In the genomic region with DNA sequence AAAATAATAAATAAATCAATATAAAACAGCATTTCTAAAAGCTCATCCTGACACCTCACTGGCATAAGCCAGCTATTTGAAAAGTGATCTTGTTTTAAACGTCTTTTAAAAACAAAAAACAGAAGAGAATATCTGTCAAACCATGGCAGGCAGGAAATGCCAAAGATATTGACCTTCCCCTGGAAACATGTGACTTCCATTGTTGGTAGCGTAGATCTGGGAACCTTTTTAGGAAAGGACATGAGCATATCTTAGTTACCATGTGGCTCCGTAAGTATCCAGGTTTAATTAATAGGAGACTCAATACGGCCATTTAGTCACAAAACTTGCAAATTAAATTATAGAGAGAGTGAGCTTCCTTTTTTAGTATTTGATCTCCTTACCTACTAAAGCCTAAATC, we compare ENCODE assay signal across 24 cellular contexts.
DNase-seq lines count a peak whose midpoint lies in the region; ATAC-seq, FAIRE-seq and TF ChIP-seq lines count a peak whose summit lies in the region.
"Had no signal": no experiment of that assay in that cellular context is flagged by ENCODE, and none has a peak within 500 bp of the region (broad histone marks: within the 10 kb centered on the region; RNA-seq: fewer than 3 reads in every experiment).

No MANE protein-coding gene starts in this region.

- H3K4me1 Mint-ChIP-seq in astrocyte (ENCODE audit: low read depth, unreplicated experiment) (no peaks in the 10 kb centered on the region), endothelial cell (ENCODE audit: unreplicated experiment) (no peaks in the 10 kb centered on the region)
- H3K4me1 Mint-ChIP-seq: B cell; CD4-positive, CD25-positive, alpha-beta regulatory T cell had no signal

- TF ChIP-seq CTCF in astrocyte (IDR thresholded peaks at IDR 0.05; ENCODE audit: insufficient read depth, low read depth, low read length), result no peak
- no peak for TF ChIP-seq CTCF in endothelial cell (IDR thresholded peaks at IDR 0.05; ENCODE audit: unreplicated experiment)

- H3K4me3 Mint-ChIP-seq in astrocyte (ENCODE audit: unreplicated experiment) (no peak overlapping the region), endothelial cell (ENCODE audit: unreplicated experiment) (no peak overlapping the region)
- H3K4me3 Mint-ChIP-seq: B cell; CD4-positive, CD25-positive, alpha-beta regulatory T cell; CD8-positive, alpha-beta T cell had no signal

- H3K9me3 Mint-ChIP-seq in astrocyte (ENCODE audit: unreplicated experiment) (no peaks in the 10 kb centered on the region), endothelial cell (ENCODE audit: unreplicated experiment) (no peaks in the 10 kb centered on the region)
- H3K9me3 Mint-ChIP-seq: CD4-positive, CD25-positive, alpha-beta regulatory T cell; CD8-positive, alpha-beta T cell had no signal

- H2AFZ ChIP-seq in astrocyte (ENCODE audit: low read depth, low read length), result no peak overlapping the region
- H2AFZ ChIP-seq: GM23248 had no signal

- H3K27ac ChIP-seq in astrocyte (ENCODE audit: low read depth, low read length), result no peak overlapping the region
- H3K27ac ChIP-seq: 22Rv1, BLaER1, C4-2B, GM23248 had no signal

- H3K4me2 ChIP-seq in astrocyte (ENCODE audit: low read length), result no peak overlapping the region
- H3K4me2 ChIP-seq: BLaER1 had no signal

- H3K36me3 Mint-ChIP-seq in astrocyte (ENCODE audit: low read depth, unreplicated experiment), result no peaks in the 10 kb centered on the region
- no peaks in the 10 kb centered on the region for H3K36me3 Mint-ChIP-seq in endothelial cell (ENCODE audit: low read depth, unreplicated experiment)
- H3K36me3 Mint-ChIP-seq: CD4-positive, CD25-positive, alpha-beta regulatory T cell; CD8-positive, alpha-beta T cell had no signal

- peak; percentile 29 for FAIRE-seq in astrocyte (lab: Jason Lieb, UNC)
- FAIRE-seq: A204.1, GM12878, GM19239, H1 had no signal

- no peaks in the 10 kb centered on the region for H4K20me1 ChIP-seq in astrocyte (ENCODE audit: insufficient read depth, low read length)
- H4K20me1 ChIP-seq: BLaER1 had no signal

- no peak for DNase-seq in astrocyte (ENCODE audit: low read depth)
- no peak for DNase-seq in endothelial cell (ENCODE audit: low spot score)
- peak; percentile 39 for DNase-seq in glomerular endothelial cell (ENCODE audit: extremely low read depth, low read depth, low spot score)
- no peak for DNase-seq in hippocampal formation (lab: John Stamatoyannopoulos, UW)
- no peak for DNase-seq in stimulated activated CD4-positive, alpha-beta T cell treated with anti-CD3 and anti-CD28 coated beads, Interleukin-4, amount 100 ng/mL, for 4 hours
- DNase-seq: Caco-2; CD4-positive, CD25-positive, alpha-beta regulatory T cell; CD8-positive, alpha-beta T cell; DMS153; DMS79; EL; GDM1; GM23248; H7; HCEC 1CT had no signal

- H3K27me3 ChIP-seq in astrocyte (ENCODE audit: insufficient read depth, low read length), result no peaks in the 10 kb centered on the region

- H3K4me1 ChIP-seq in astrocyte (ENCODE audit: insufficient read depth, low read length), result no peaks in the 10 kb centered on the region
- H3K4me1 ChIP-seq: BLaER1, Caco-2 had no signal

- H3K9me3 ChIP-seq in astrocyte (ENCODE audit: insufficient read depth, low read depth, low read length), result no peaks in the 10 kb centered on the region
- H3K9me3 ChIP-seq: BLaER1, Caco-2 had no signal

- no peaks in the 10 kb centered on the region for H3K79me2 ChIP-seq in astrocyte (ENCODE audit: insufficient read depth, low read length)

- no peak for ATAC-seq in HG03521 (IDR thresholded peaks at IDR 0.05; ENCODE audit: unreplicated experiment)
- ATAC-seq: CD8-positive, alpha-beta T cell; GM12878 had no signal

- no peaks in the 10 kb centered on the region for H3K36me3 ChIP-seq in astrocyte (ENCODE audit: insufficient read depth, low read length)
- H3K36me3 ChIP-seq: BLaER1 had no signal

- H3K9ac ChIP-seq in astrocyte (ENCODE audit: low read length), result no peak overlapping the region
- H3K9ac ChIP-seq: BLaER1, GM23248 had no signal

- no peak overlapping the region for H3K27ac Mint-ChIP-seq in astrocyte (ENCODE audit: unreplicated experiment)
- peak overlapping the region; percentile 36 for H3K27ac Mint-ChIP-seq in endothelial cell (ENCODE audit: unreplicated experiment)
- H3K27ac Mint-ChIP-seq: B cell; CD4-positive, CD25-positive, alpha-beta regulatory T cell; CD8-positive, alpha-beta T cell had no signal

- H3K4me3 ChIP-seq in astrocyte (ENCODE audit: insufficient read depth, low read depth, low read length), result no peak overlapping the region
- H3K4me3 ChIP-seq: BLaER1, GM12878, GM23248 had no signal

- no peaks in the 10 kb centered on the region for H3K27me3 Mint-ChIP-seq in astrocyte (ENCODE audit: low read depth, unreplicated experiment)
- no peaks in the 10 kb centered on the region for H3K27me3 Mint-ChIP-seq in endothelial cell (ENCODE audit: unreplicated experiment)
- H3K27me3 Mint-ChIP-seq: B cell; CD4-positive, CD25-positive, alpha-beta regulatory T cell had no signal
